10 cellular contexts compared by ENCODE assay signal in genomic region chr2:241110607-241111442, GRCh38. TPM values are rescaled to one million over a fixed set of nuclear protein-coding genes. Genes with fewer than 3 reads are reported as not detected.
DNase-seq lines count a peak whose midpoint lies in the region; ATAC-seq and TF ChIP-seq lines count a peak whose summit lies in the region.
"Had no signal": no experiment of that assay in that cellular context is flagged by ENCODE, and none has a peak within 500 bp of the region (broad histone marks: within the 10 kb centered on the region; RNA-seq: fewer than 3 reads in every experiment).

No MANE protein-coding gene starts in this region.

- no peaks in the 10 kb centered on the region for H3K27me3 Mint-ChIP-seq in activated CD8-positive, alpha-beta T cell treated with anti-CD3 and anti-CD28 coated beads for 36 hours

- H3K36me3 ChIP-seq in H7 (replicated peaks; ENCODE audit: control insufficient read depth, insufficient read depth, low read length) (peaks cover 6% of the 10 kb centered on the region), aorta (ENCODE audit: control insufficient read depth in 1 of 2, insufficient read depth in 2 of 2, low read length in 1 of 2) (no peaks in the 10 kb centered on the region)

- peaks cover 50% of the 10 kb centered on the region for H3K4me1 Mint-ChIP-seq in activated CD8-positive, alpha-beta T cell treated with anti-CD3 and anti-CD28 coated beads for 36 hours (ENCODE audit: low read depth)

- H3K9me3 Mint-ChIP-seq in activated naive CD4-positive, alpha-beta T cell treated with anti-CD3 and anti-CD28 coated beads, Interleukin-2, amount 50 U/mL, for 72 hours: no peaks in the 10 kb centered on the region
- H3K9me3 Mint-ChIP-seq in activated CD8-positive, alpha-beta T cell treated with anti-CD3 and anti-CD28 coated beads for 36 hours: no peaks in the 10 kb centered on the region

- no peaks in the 10 kb centered on the region for H3K4me1 ChIP-seq in aorta (ENCODE audit: control insufficient read depth in 1 of 2, insufficient read depth in 2 of 2, low read length in 2 of 2)

- H3K36me3 Mint-ChIP-seq in activated naive CD4-positive, alpha-beta T cell treated with anti-CD3 and anti-CD28 coated beads, Interleukin-2, amount 50 U/mL, for 72 hours: peaks cover 40 to 42% of the 10 kb centered on the region in 2 donors
- peaks cover 39% of the 10 kb centered on the region for H3K36me3 Mint-ChIP-seq in activated CD8-positive, alpha-beta T cell treated with anti-CD3 and anti-CD28 coated beads for 36 hours (ENCODE audit: low read depth)

- peak overlapping the region; percentile 81 for H3K4me3 Mint-ChIP-seq in activated CD8-positive, alpha-beta T cell treated with anti-CD3 and anti-CD28 coated beads for 36 hours

- no peaks in the 10 kb centered on the region for H3K9me3 ChIP-seq in aorta (ENCODE audit: control insufficient read depth, low read length)
- H3K9me3 ChIP-seq: neutrophil had no signal

- intact Hi-C loops in activated CD8-positive, alpha-beta T cell treated with anti-CD3 and anti-CD28 coated beads for 36 hours (cut with micrococcal nuclease): no loop called here
- intact Hi-C loops in aorta (cut with DNase I): no loop called here

- peak overlapping the region; percentile 90 to 94 for H3K27ac Mint-ChIP-seq in activated naive CD4-positive, alpha-beta T cell treated with anti-CD3 and anti-CD28 coated beads, Interleukin-2, amount 50 U/mL, for 72 hours
- peak overlapping the region; percentile 93 for H3K27ac Mint-ChIP-seq in activated CD8-positive, alpha-beta T cell treated with anti-CD3 and anti-CD28 coated beads for 36 hours

- POLR2A ChIA-PET in activated CD8-positive, alpha-beta T cell treated with anti-CD3 and anti-CD28 coated beads for 36 hours (lab: Charles Lee): interaction anchor here (0.9 to 4.7 kb wide), 5 partner anchors 10 to 203 kb away, joined by 3 to 38 read pairs (median 11); partner anchors contain the start of genes MTERF4, PASK and PPP1R7

- DNase-seq in activated naive CD4-positive, alpha-beta T cell treated with anti-CD3 and anti-CD28 coated beads, Interleukin-2, amount 50 U/mL, for 72 hours (ENCODE audit: low spot score in 2 of 2): peak in 1 of 2 donors; percentile 35
- DNase-seq in activated naive CD4-positive, alpha-beta T cell treated with anti-CD3 and anti-CD28 coated beads, Interleukin-2, amount 50 U/mL, for 16 hours: no peak
- DNase-seq in H7 (peak; percentile 46), aorta (no peak), inferior parietal cortex (ENCODE audit: extremely low spot score) (no peak), HT-29 (ENCODE audit: low spot score) (no peak), NCI-H1417 (lab: John Stamatoyannopoulos, UW) (no peak)
- DNase-seq in activated CD8-positive, alpha-beta T cell treated with anti-CD3 and anti-CD28 coated beads for 36 hours: peak; percentile 42
- DNase-seq: NCI-H1092 treated with DMSO at 0.1 percent for 48 hours had no signal

- no peak overlapping the region for H3K27ac ChIP-seq in aorta (ENCODE audit: low read depth in 1 of 2, low read length in 2 of 2)
- H3K27ac ChIP-seq: neutrophil had no signal

- 90 to 92% methylated on average over 19 of the region's 19 CpGs for WGBS in aorta, 2 donors

- CTCF ChIA-PET in activated CD8-positive, alpha-beta T cell treated with anti-CD3 and anti-CD28 coated beads for 36 hours (lab: Charles Lee): no interaction called here

- TF ChIP-seq CTCF in activated CD8-positive, alpha-beta T cell treated with anti-CD3 and anti-CD28 coated beads for 36 hours (IDR thresholded peaks at IDR 0.05): no peak

- H3K4me3 ChIP-seq in H7 (ENCODE audit: insufficient read depth, low read depth, low read length) (no peak overlapping the region), aorta (ENCODE audit: low read length in 2 of 2) (no peak overlapping the region)

- no peaks in the 10 kb centered on the region for H3K27me3 ChIP-seq in H7 (ENCODE audit: control insufficient read depth, insufficient read depth, low read length)
- H3K27me3 ChIP-seq in aorta (ENCODE audit: control insufficient read depth in 1 of 2, insufficient read depth in 2 of 2, low read length in 1 of 2): no peaks in the 10 kb centered on the region
- H3K27me3 ChIP-seq: neutrophil had no signal

- peak; percentile 21 to 38 for ATAC-seq in activated naive CD4-positive, alpha-beta T cell treated with anti-CD3 and anti-CD28 coated beads, Interleukin-2, amount 50 U/mL, for 72 hours
- ATAC-seq in activated CD8-positive, alpha-beta T cell treated with anti-CD3 and anti-CD28 coated beads for 36 hours: peak; percentile 50
- ATAC-seq in aorta (ENCODE audit: low FRiP score): peak; percentile 21

RNA-seq across cellular contexts. Expression of gene MTERF4, which starts 8.7 kb away (rescaled TPM):
- 10 to 100 TPM; 37.8 to 47.1 TPM for total RNA-seq in activated naive CD4-positive, alpha-beta T cell treated with anti-CD3 and anti-CD28 coated beads, Interleukin-2, amount 50 U/mL, for 72 hours
- total RNA-seq in H7 (2014; rRNA removed; shearing (Covaris generic)): 30.3 and 32.4 TPM in 2 replicates
- total RNA-seq in activated CD8-positive, alpha-beta T cell treated with anti-CD3 and anti-CD28 coated beads for 36 hours: 10 to 100 TPM; 33.2 to 36.6 TPM
- 10 to 100 TPM; 24.4 to 36.4 TPM for total RNA-seq in aorta
- 10 to 100 TPM; 26.3 to 38.4 TPM for polyA plus RNA-seq in aorta
- total RNA-seq in HT-29 (2014; rRNA removed; shearing (Covaris generic)): 29.0 and 29.8 TPM in 2 replicates

RNA-seq across cellular contexts. Expression of gene PASK, which starts 38.4 kb away (rescaled TPM):
- total RNA-seq in activated naive CD4-positive, alpha-beta T cell treated with anti-CD3 and anti-CD28 coated beads, Interleukin-2, amount 50 U/mL, for 72 hours: 10 to 100 TPM; 67.6 to 95.3 TPM
- 20.4 and 20.6 TPM in 2 replicates for total RNA-seq in H7 (2014; rRNA removed; shearing (Covaris generic))
- 10 to 100 TPM; 71.3 to 74.8 TPM for total RNA-seq in activated CD8-positive, alpha-beta T cell treated with anti-CD3 and anti-CD28 coated beads for 36 hours
- total RNA-seq in aorta: 1 to 10 TPM; 5.4 to 8.7 TPM
- 1 to 10 TPM in 1 of 2 donors, under 1 TPM in 1; 0.63 to 1.2 TPM for polyA plus RNA-seq in aorta
- 13.4 and 15.9 TPM in 2 replicates for total RNA-seq in HT-29 (2014; rRNA removed; shearing (Covaris generic))

RNA-seq across cellular contexts. Expression of gene PPP1R7, which starts 39.4 kb away (rescaled TPM):
- total RNA-seq in activated naive CD4-positive, alpha-beta T cell treated with anti-CD3 and anti-CD28 coated beads, Interleukin-2, amount 50 U/mL, for 72 hours: 10 to 100 TPM; 81.6 to 98.9 TPM
- total RNA-seq in H7 (2014; rRNA removed; shearing (Covaris generic)): 32.1 and 36.9 TPM in 2 replicates
- 10 to 100 TPM; 82.9 to 88.7 TPM for total RNA-seq in activated CD8-positive, alpha-beta T cell treated with anti-CD3 and anti-CD28 coated beads for 36 hours
- 10 to 100 TPM; 41.1 to 46.1 TPM for total RNA-seq in aorta
- polyA plus RNA-seq in aorta: 10 to 100 TPM; 74.0 to 83.4 TPM
- total RNA-seq in HT-29 (2014; rRNA removed; shearing (Covaris generic)): 45.6 and 69.6 TPM in 2 replicates

Comparison
In these comparisons a context has a peak if more than half of its experiments do, and no peak if none do; other contexts are left out.
1. DNase-seq: peak in H7 (single experiment) and activated CD8-positive, alpha-beta T cell treated with anti-CD3 and anti-CD28 coated beads for 36 hours (single experiment); none in activated naive CD4-positive, alpha-beta T cell treated with anti-CD3 and anti-CD28 coated beads, Interleukin-2, amount 50 U/mL, for 16 hours (single experiment), aorta (0 of 2), inferior parietal cortex (single experiment), HT-29 (single experiment) and NCI-H1417 (0 of 3).
2. Peak in every context shown above with its lines, with median percentiles within 50 percentile points of each other: ATAC-seq.